Comparison of ENCODE assay signal across 13 cellular contexts in genomic region chr4:173448557-173448918, GRCh38. TPM values are rescaled to one million over a fixed set of nuclear protein-coding genes. Genes with fewer than 3 reads are reported as not detected.
DNase-seq lines count a peak whose midpoint lies in the region; ATAC-seq and TF ChIP-seq lines count a peak whose summit lies in the region.
"Had no signal": no experiment of that assay in that cellular context is flagged by ENCODE, and none has a peak within 500 bp of the region (broad histone marks: within the 10 kb centered on the region; RNA-seq: fewer than 3 reads in every experiment).

No MANE protein-coding gene starts in this region.

- H3K27ac Mint-ChIP-seq in stimulated activated effector memory CD8-positive, alpha-beta T cell treated with anti-CD3 and anti-CD28 coated beads, Interleukin-12 subunit alpha, Interleukin-12 subunit beta, amount 100 ng/mL, for 72 hours: no peak overlapping the region
- H3K27ac Mint-ChIP-seq: natural killer cell treated with Interleukin-12 subunit alpha and Interleukin-12 subunit beta and Interleukin-15 and Interleukin-18, amount 100 ng/mL, for 72 hours had no signal

- no peaks in the 10 kb centered on the region for H3K27me3 ChIP-seq in esophagus muscularis mucosa
- H3K27me3 ChIP-seq in stomach smooth muscle (ENCODE audit: control insufficient read depth in 1 of 2, insufficient read depth in 2 of 2, low read length in 2 of 2): no peaks in the 10 kb centered on the region
- H3K27me3 ChIP-seq in Peyer's patch: no peaks in the 10 kb centered on the region

- TF ChIP-seq EP300 in esophagus muscularis mucosa (IDR thresholded peaks at IDR 0.05): no peak

- peak overlapping the region in 1 of 2 donors; percentile 36 for H3K9ac ChIP-seq in stomach smooth muscle (ENCODE audit: low read length in 2 of 2)

- peaks cover 0 to 8% (median 0%) of the 10 kb centered on the region in 4 donors for H3K36me3 ChIP-seq in esophagus muscularis mucosa
- peaks cover 5 to 6% of the 10 kb centered on the region in 2 donors for H3K36me3 ChIP-seq in stomach smooth muscle (ENCODE audit: control insufficient read depth in 2 of 2, insufficient read depth in 2 of 2, low read length in 2 of 2)
- no peaks in the 10 kb centered on the region for H3K36me3 ChIP-seq in Peyer's patch

- no peak for ATAC-seq in stimulated activated effector memory CD8-positive, alpha-beta T cell treated with anti-CD3 and anti-CD28 coated beads, Interleukin-12 subunit alpha, Interleukin-12 subunit beta, amount 100 ng/mL, for 72 hours
- ATAC-seq: natural killer cell treated with Interleukin-12 subunit alpha and Interleukin-12 subunit beta and Interleukin-15 and Interleukin-18, amount 100 ng/mL, for 72 hours had no signal

- H3K9me3 ChIP-seq in esophagus muscularis mucosa (no peaks in the 10 kb centered on the region), stomach smooth muscle (ENCODE audit: control insufficient read depth in 2 of 2, low read length in 2 of 2) (no peaks in the 10 kb centered on the region), Peyer's patch (no peaks in the 10 kb centered on the region)

- TF ChIP-seq POLR2A in esophagus muscularis mucosa (IDR thresholded peaks at IDR 0.05; ENCODE audit: low read depth): no peak
- no peak for TF ChIP-seq POLR2A in Peyer's patch (IDR thresholded peaks at IDR 0.05)

- no peak overlapping the region for H3K4me3 ChIP-seq in esophagus muscularis mucosa
- peak overlapping the region; percentile 41 to 49 for H3K4me3 ChIP-seq in stomach smooth muscle (ENCODE audit: low read length in 2 of 2)
- no peak overlapping the region for H3K4me3 ChIP-seq in Peyer's patch

- peaks cover 5% of the 10 kb centered on the region for H3K4me1 Mint-ChIP-seq in stimulated activated effector memory CD8-positive, alpha-beta T cell treated with anti-CD3 and anti-CD28 coated beads, Interleukin-12 subunit alpha, Interleukin-12 subunit beta, amount 100 ng/mL, for 72 hours

- WGBS in esophagus muscularis mucosa: 49% methylated on average over 2 of the region's 2 CpGs

- intact Hi-C loops in esophagus muscularis mucosa (cut with DNase I): no loop called here

- peak overlapping the region; percentile 24 to 45 (median 32) for H3K27ac ChIP-seq in esophagus muscularis mucosa (replicated peaks in 1 of 4)
- H3K27ac ChIP-seq in stomach smooth muscle (ENCODE audit: low read length): peak overlapping the region; percentile 41
- H3K27ac ChIP-seq in Peyer's patch: peak overlapping the region in 1 of 4 donors; percentile 4

- H3K4me1 ChIP-seq in esophagus muscularis mucosa: peaks cover 17 to 25% (median 22%) of the 10 kb centered on the region in 4 donors
- H3K4me1 ChIP-seq in stomach smooth muscle (ENCODE audit: control insufficient read depth, insufficient read depth, low read length): peaks cover 16% of the 10 kb centered on the region
- H3K4me1 ChIP-seq in Peyer's patch: peaks cover 0 to 4% (median 0%) of the 10 kb centered on the region in 4 donors

- peak; percentile 50 to 58 for DNase-seq in NCI-H524 (lab: John Stamatoyannopoulos, UW)
- DNase-seq in NCI-H524 treated with DMSO at 0.1 percent for 48 hours (lab: John Stamatoyannopoulos, UW): no peak
- peak; percentile 75 for DNase-seq in NCI-H69 (lab: John Stamatoyannopoulos, UW)
- DNase-seq in esophagus muscularis mucosa (ENCODE audit: extremely low spot score): no peak
- no peak for DNase-seq in stimulated activated effector memory CD8-positive, alpha-beta T cell treated with anti-CD3 and anti-CD28 coated beads, Interleukin-12 subunit alpha, Interleukin-12 subunit beta, amount 100 ng/mL, for 72 hours (ENCODE audit: low spot score in 2 of 2)
- DNase-seq in Peyer's patch: no peak
- DNase-seq in NCI-H2227 treated with DMSO at 0.1 percent for 48 hours (lab: John Stamatoyannopoulos, UW): no peak
- DNase-seq: activated CD4-positive, alpha-beta T cell treated with anti-CD3 and anti-CD28 coated beads for 4 hours; activated gamma-delta T cell treated with Interleukin-2 at 50 U/mL for 16 hours; kidney; SW 1271 had no signal

- H3K36me3 Mint-ChIP-seq in stimulated activated effector memory CD8-positive, alpha-beta T cell treated with anti-CD3 and anti-CD28 coated beads, Interleukin-12 subunit alpha, Interleukin-12 subunit beta, amount 100 ng/mL, for 72 hours: no peaks in the 10 kb centered on the region
- H3K36me3 Mint-ChIP-seq: natural killer cell treated with Interleukin-12 subunit alpha and Interleukin-12 subunit beta and Interleukin-15 and Interleukin-18, amount 100 ng/mL, for 72 hours had no signal

- no peak overlapping the region for H3K4me3 Mint-ChIP-seq in stimulated activated effector memory CD8-positive, alpha-beta T cell treated with anti-CD3 and anti-CD28 coated beads, Interleukin-12 subunit alpha, Interleukin-12 subunit beta, amount 100 ng/mL, for 72 hours
- H3K4me3 Mint-ChIP-seq: natural killer cell treated with Interleukin-12 subunit alpha and Interleukin-12 subunit beta and Interleukin-15 and Interleukin-18, amount 100 ng/mL, for 72 hours had no signal

- TF ChIP-seq CTCF in esophagus muscularis mucosa (IDR thresholded peaks at IDR 0.05): no peak
- TF ChIP-seq CTCF in Peyer's patch (IDR thresholded peaks at IDR 0.05): no peak

- H3K9me3 Mint-ChIP-seq in stimulated activated effector memory CD8-positive, alpha-beta T cell treated with anti-CD3 and anti-CD28 coated beads, Interleukin-12 subunit alpha, Interleukin-12 subunit beta, amount 100 ng/mL, for 72 hours: no peaks in the 10 kb centered on the region
- H3K9me3 Mint-ChIP-seq: natural killer cell treated with Interleukin-12 subunit alpha and Interleukin-12 subunit beta and Interleukin-15 and Interleukin-18, amount 100 ng/mL, for 72 hours had no signal

RNA-seq across cellular contexts. Expression of gene SCRG1, which starts 49.6 kb away (rescaled TPM):
- total RNA-seq in esophagus muscularis mucosa (1 to 10 TPM; 2.3 to 3.0 (median 2.7) TPM), Peyer's patch (not detected)
- total RNA-seq: natural killer cell treated with Interleukin-12 subunit alpha and Interleukin-12 subunit beta and Interleukin-15 and Interleukin-18, amount 100 ng/mL, for 72 hours had no signal

Comparison
In these comparisons a context has a peak if more than half of its experiments do, and no peak if none do; other contexts are left out.
1. DNase-seq: peak in NCI-H524 (2 of 2) and NCI-H69 (single experiment); none in NCI-H524 treated with DMSO at 0.1 percent for 48 hours (single experiment), esophagus muscularis mucosa (single experiment), stimulated activated effector memory CD8-positive, alpha-beta T cell treated with anti-CD3 and anti-CD28 coated beads, Interleukin-12 subunit alpha, Interleukin-12 subunit beta, amount 100 ng/mL, for 72 hours (0 of 2), Peyer's patch (0 of 3) and NCI-H2227 treated with DMSO at 0.1 percent for 48 hours (single experiment).
2. H3K4me3 ChIP-seq: peak in stomach smooth muscle (2 of 2); none in esophagus muscularis mucosa (0 of 4) and Peyer's patch (0 of 4).